ENCODE assay signal across 19 cellular contexts in genomic region chr7:15489383-15489782, GRCh38.
DNase-seq lines count a peak whose midpoint lies in the region; ATAC-seq and TF ChIP-seq lines count a peak whose summit lies in the region.
"Had no signal": no experiment of that assay in that cellular context is flagged by ENCODE, and none has a peak within 500 bp of the region (broad histone marks: within the 10 kb centered on the region; RNA-seq: fewer than 3 reads in every experiment).

No MANE protein-coding gene starts in this region.

- H3K4me2 ChIP-seq in mesenchymal stem cell (ENCODE audit: low read length, poor library complexity, severe bottlenecking) = no peak overlapping the region
- H3K4me2 ChIP-seq: A549 had no signal

- H3K9me3 ChIP-seq in heart right ventricle = no peaks in the 10 kb centered on the region
- no peaks in the 10 kb centered on the region for H3K9me3 ChIP-seq in mesenchymal stem cell (ENCODE audit: control insufficient read depth, low read length)
- H3K9me3 ChIP-seq: A549 had no signal

- no peaks in the 10 kb centered on the region for H3K36me3 ChIP-seq in heart right ventricle
- H3K36me3 ChIP-seq in mesenchymal stem cell (ENCODE audit: control insufficient read depth in 1 of 2, insufficient read depth in 2 of 2, low read depth in 1 of 2, low read length in 2 of 2) = no peaks in the 10 kb centered on the region

- no peak overlapping the region for H2BK5ac ChIP-seq in mesenchymal stem cell (ENCODE audit: low read depth, low read length, poor library complexity, severe bottlenecking)

- no peak overlapping the region for H2BK120ac ChIP-seq in mesenchymal stem cell (ENCODE audit: low read depth, low read length)

- no peak overlapping the region for H3K23ac ChIP-seq in mesenchymal stem cell (ENCODE audit: low read length in 2 of 2)

- no peak overlapping the region for H4K91ac ChIP-seq in mesenchymal stem cell (ENCODE audit: low read length)

- H2BK12ac ChIP-seq in mesenchymal stem cell (ENCODE audit: low read length in 2 of 2) = no peak overlapping the region

- DNase-seq in heart right ventricle (no peak), cardiac septum (ENCODE audit: low spot score) (no peak), dermis microvascular lymphatic vessel endothelial cell (ENCODE audit: low read depth in 2 of 2) (peak; percentile 84 to 90), mesenchymal stem cell (peak; percentile 3), GDM1 (lab: John Stamatoyannopoulos, UW) (no peak)
- no peak for DNase-seq in activated effector memory CD4-positive, alpha-beta T cell treated with anti-CD3 and anti-CD28 coated beads, Interleukin-2, amount 50 U/mL, for 16 hours
- DNase-seq: C1 segment of cervical spinal cord, GF-D8, HCEC 1CT, NCI-H187, NCI-H2171, NCI-H446, NCI-H774 had no signal

- no peak overlapping the region for H2AK5ac ChIP-seq in mesenchymal stem cell (ENCODE audit: low read length, severe bottlenecking)

- H3K18ac ChIP-seq in mesenchymal stem cell (ENCODE audit: low read depth in 1 of 2, low read length in 2 of 2) = no peak overlapping the region

- H3K27ac ChIP-seq in heart right ventricle = peak overlapping the region in 3 of 10 donors; percentile 8 to 21 (median 18)
- H3K27ac ChIP-seq in mesenchymal stem cell (ENCODE audit: low read length, poor library complexity, severe bottlenecking) = no peak overlapping the region
- H3K27ac ChIP-seq: A549, RWPE1 had no signal

- intact Hi-C loops in heart right ventricle (cut with DNase I) (no loop called here), cardiac septum (cut with DNase I) (no loop called here)

- H3K27me3 ChIP-seq in heart right ventricle = no peaks in the 10 kb centered on the region
- no peaks in the 10 kb centered on the region for H3K27me3 ChIP-seq in mesenchymal stem cell (ENCODE audit: control insufficient read depth in 1 of 2, insufficient read depth in 1 of 2, low read length in 2 of 2)

- no peak overlapping the region for H4K8ac ChIP-seq in mesenchymal stem cell (ENCODE audit: low read length)

- no peak overlapping the region for H2AFZ ChIP-seq in mesenchymal stem cell (ENCODE audit: low read depth, low read length)

- 51 to 55% methylated on average over 4 of the region's 4 CpGs for WGBS in heart right ventricle, 2 donors
- WGBS in mesenchymal stem cell = 30% methylated on average over 3 of the region's 4 CpGs

- H3K9ac ChIP-seq in mesenchymal stem cell (ENCODE audit: low read length) = peak overlapping the region; percentile 69

- H3K4me1 ChIP-seq in heart right ventricle = peaks cover 0 to 9% (median 0%) of the 10 kb centered on the region in 9 donors
- H3K4me1 ChIP-seq in mesenchymal stem cell (ENCODE audit: control insufficient read depth, insufficient read depth, low read depth, low read length) = no peaks in the 10 kb centered on the region
- H3K4me1 ChIP-seq: A549 had no signal

- no peak overlapping the region for H3K4ac ChIP-seq in mesenchymal stem cell (ENCODE audit: low read depth in 1 of 2, low read length in 2 of 2)

- H2BK15ac ChIP-seq in mesenchymal stem cell (ENCODE audit: low read depth, poor library complexity, severe bottlenecking) = no peak overlapping the region

- TF ChIP-seq CTCF in heart right ventricle (IDR thresholded peaks at IDR 0.05) = no peak

- H3K79me1 ChIP-seq in mesenchymal stem cell (replicated peaks; ENCODE audit: low read length, poor library complexity, severe bottlenecking) = no peaks in the 10 kb centered on the region

- no peak overlapping the region for H3K14ac ChIP-seq in mesenchymal stem cell (ENCODE audit: low read length in 2 of 2)

- H3K4me3 ChIP-seq in heart right ventricle = no peak overlapping the region
- H3K4me3 ChIP-seq in mesenchymal stem cell (ENCODE audit: insufficient read depth in 1 of 2, low read depth in 1 of 2, low read length in 2 of 2) = no peak overlapping the region
- H3K4me3 ChIP-seq: A549, K562 had no signal

- ATAC-seq in heart right ventricle (peak in 6 of 8 donors; percentile 4 to 88 (median 52)), HG03097 (IDR thresholded peaks at IDR 0.05; ENCODE audit: low FRiP score, unreplicated experiment) (no peak), HG03135 (IDR thresholded peaks at IDR 0.05; ENCODE audit: unreplicated experiment) (no peak)
- ATAC-seq: A549, K562, SK-N-SH treated with all-trans-retinoic acid at 6 μM for 48 hours had no signal

Comparison
In these comparisons a context has a peak if more than half of its experiments do, and no peak if none do; other contexts are left out.
1. ATAC-seq: peak in heart right ventricle (6 of 8); none in HG03097 (single experiment) and HG03135 (single experiment).
2. DNase-seq: peak in dermis microvascular lymphatic vessel endothelial cell (2 of 2) and mesenchymal stem cell (single experiment); none in heart right ventricle (0 of 2), cardiac septum (single experiment), GDM1 (single experiment) and activated effector memory CD4-positive, alpha-beta T cell treated with anti-CD3 and anti-CD28 coated beads, Interleukin-2, amount 50 U/mL, for 16 hours (single experiment).